16 cellular contexts compared by ENCODE assay signal in genomic region chr18:5315838-5316237, GRCh38.
"Had no signal": no experiment of that assay in that cellular context is flagged by ENCODE, and none has a peak within 500 bp of the region (broad histone marks: within the 10 kb centered on the region; RNA-seq: fewer than 3 reads in every experiment).

No MANE protein-coding gene starts in this region.

- H3K4me3 ChIP-seq: coronary artery, dorsolateral prefrontal cortex, esophagus muscularis mucosa, gastroesophageal sphincter, heart left ventricle, left lung, lower lobe of right lung had no signal

- H3K36me3 ChIP-seq: esophagus muscularis mucosa, gastroesophageal sphincter, heart left ventricle, left lung, lower lobe of right lung had no signal

- H3K4me1 ChIP-seq: esophagus muscularis mucosa, foreskin keratinocyte, gastroesophageal sphincter, heart left ventricle, lower lobe of right lung had no signal

- H3K27ac ChIP-seq: coronary artery, dorsolateral prefrontal cortex, esophagus muscularis mucosa, foreskin keratinocyte, gastroesophageal sphincter, heart left ventricle, left lung, lower lobe of right lung had no signal

- ATAC-seq: foreskin keratinocyte, gastroesophageal sphincter, heart left ventricle, left cardiac atrium, left lung, left ventricle myocardium superior, lower lobe of right lung had no signal

- H3K9me3 ChIP-seq: esophagus muscularis mucosa, gastroesophageal sphincter, heart left ventricle, left lung, lower lobe of right lung had no signal

- DNase-seq: dermis blood vessel endothelial cell; dorsolateral prefrontal cortex; effector CD4-positive, alpha-beta T cell; effector memory CD4-positive, alpha-beta T cell; foreskin keratinocyte; heart left ventricle; hippocampal formation; left cardiac atrium; left lung; left ventricle myocardium superior; lower lobe of right lung; mesendoderm; midbrain had no signal

- H3K27me3 ChIP-seq: dorsolateral prefrontal cortex, foreskin keratinocyte, gastroesophageal sphincter, heart left ventricle, left lung had no signal
